ENCODE assay signal across 26 cellular contexts in genomic region chr7:156274557-156274956, GRCh38.
"Had no signal": no experiment of that assay in that cellular context is flagged by ENCODE, and none has a peak within 500 bp of the region (broad histone marks: within the 10 kb centered on the region; RNA-seq: fewer than 3 reads in every experiment).

No MANE protein-coding gene starts in this region.

- H3K27ac ChIP-seq: stomach, suprapubic skin, testis, thoracic aorta, thyroid gland, tibial artery, tibial nerve, transverse colon, upper lobe of left lung, upper lobe of right lung, uterus, vagina had no signal

- DNase-seq: stimulated activated CD4-positive, alpha-beta T cell treated with anti-CD3 and anti-CD28 coated beads, Interleukin-2, amount 100 ng/mL, for 48 hours; stimulated activated CD4-positive, alpha-beta T cell treated with anti-CD3 and anti-CD28 coated beads, Interleukin-4, amount 100 ng/mL, for 1 hour; stimulated activated CD4-positive, alpha-beta T cell treated with anti-CD3 and anti-CD28 coated beads, Interleukin-4, amount 100 ng/mL, for 24 hours; stimulated activated CD4-positive, alpha-beta T cell treated with anti-CD3 and anti-CD28 coated beads, Interleukin-4, amount 100 ng/mL, for 4 hours; stimulated activated CD8-positive, alpha-beta memory T cell treated with anti-CD3 and anti-CD28 coated beads, Interleukin-4, amount 100 ng/mL, for 48 hours; stimulated activated naive B cell treated with anti-CD40 and anti-IgM and Interleukin-4, amounts not matched to agents 10 μg/mL and 1 μg/mL and 100 μg/mL, for 72 hours; stimulated activated naive CD4-positive, alpha-beta T cell; stimulated activated naive CD4-positive, alpha-beta T cell treated with Interleukin-2 at 50 U/mL for 16 hours; stimulated activated naive CD8-positive, alpha-beta T cell treated with anti-CD3 and anti-CD28 coated beads, Interleukin-15, amount 100 ng/mL, for 72 hours; stimulated activated naive CD8-positive, alpha-beta T cell treated with anti-CD3 and anti-CD28 coated beads, Interleukin-15, Interleukin-2, amounts not matched to agents 100 U/mL and 50 U/mL, for 24 hours; stomach; substantia nigra; testis; thyroid gland; tibial artery; transverse colon; trophoblast cell; upper lobe of left lung; upper lobe of right lung; uterus had no signal

- ATAC-seq: stimulated activated effector memory CD8-positive, alpha-beta T cell treated with anti-CD3 and anti-CD28 coated beads, Interleukin-12 subunit alpha, Interleukin-12 subunit beta, amount 100 ng/mL, for 72 hours; stimulated activated memory B cell treated with anti-CD40 and anti-IgM and Interleukin-4, amounts not matched to agents 10 μg/mL and 1 μg/mL and 100 μg/mL, for 72 hours; stimulated activated naive B cell treated with anti-CD40 and anti-IgM and Interleukin-4, amounts not matched to agents 10 μg/mL and 1 μg/mL and 100 μg/mL, for 72 hours; stimulated activated naive CD8-positive, alpha-beta T cell treated with anti-CD3 and anti-CD28 coated beads, Interleukin-15, amount 100 ng/mL, for 72 hours; stimulated activated naive CD8-positive, alpha-beta T cell treated with anti-CD3 and anti-CD28 coated beads, Interleukin-15, Interleukin-2, amounts not matched to agents 100 U/mL and 50 U/mL, for 24 hours; upper lobe of right lung had no signal
